Comparison of ENCODE assay signal across 29 cellular contexts in the genomic region with DNA sequence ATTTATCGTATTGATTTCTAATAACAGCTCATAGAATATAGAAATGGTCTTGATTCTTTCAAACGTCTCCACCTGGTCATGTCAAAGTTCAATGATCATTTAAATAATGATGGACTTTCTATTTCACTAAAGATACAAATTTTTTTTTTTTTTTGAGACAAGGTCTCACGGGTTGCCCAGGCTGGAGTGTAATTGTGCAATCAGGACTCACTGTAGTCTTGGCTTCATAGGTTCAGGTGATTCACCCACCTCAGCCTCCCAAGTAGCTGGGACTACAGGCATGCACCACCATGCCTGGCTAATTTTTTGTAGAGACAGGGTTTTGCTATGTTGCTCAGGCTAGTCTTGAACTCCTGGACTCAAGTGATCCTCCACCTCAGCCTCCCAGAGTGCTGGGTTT.
"Had no signal": no experiment of that assay in that cellular context is flagged by ENCODE, and none has a peak within 500 bp of the region (broad histone marks: within the 10 kb centered on the region; RNA-seq: fewer than 3 reads in every experiment).

No MANE protein-coding gene starts in this region.

- H3K4me2 ChIP-seq: neural progenitor cell, smooth muscle cell had no signal

- H3K36me3 ChIP-seq: neural progenitor cell, ovary, spleen, suprapubic skin, tibial artery, transverse colon, upper lobe of left lung, vagina had no signal

- FAIRE-seq: urothelium cell line had no signal

- H3K79me2 ChIP-seq: parathyroid adenoma had no signal

- H3K27me3 ChIP-seq: neural progenitor cell, ovary, spleen, suprapubic skin, testis, tibial artery, transverse colon, upper lobe of left lung, vagina had no signal

- H3K4me3 ChIP-seq: neural progenitor cell, ovary, psoas muscle, skin epidermis, smooth muscle cell, spleen, suprapubic skin, testis, tibial artery, transverse colon, upper lobe of left lung, vagina had no signal

- DNase-seq: natural killer cell; occipital lobe; ovary; posterior cingulate gyrus; psoas muscle; right cardiac atrium; spleen; stimulated activated CD4-positive, alpha-beta T cell treated with anti-CD3 and anti-CD28 coated beads, Interleukin-12 subunit alpha, Interleukin-12 subunit beta, amount 100 ng/mL, for 4 hours; stimulated activated CD4-positive, alpha-beta T cell treated with anti-CD3 and anti-CD28 coated beads, Interleukin-1b, Interleukin-23, amount 100 ng/mL, for 48 hours; stimulated activated CD4-positive, alpha-beta T cell treated with anti-CD3 and anti-CD28 coated beads, Interleukin-4, amount 100 ng/mL, for 1 hour; stimulated activated CD4-positive, alpha-beta T cell treated with anti-CD3 and anti-CD28 coated beads, Interleukin-4, amount 100 ng/mL, for 4 hours; stimulated activated CD8-positive, alpha-beta memory T cell treated with anti-CD3 and anti-CD28 coated beads, Interleukin-4, amount 100 ng/mL, for 48 hours; stimulated activated naive CD4-positive, alpha-beta T cell; stimulated activated naive CD8-positive, alpha-beta T cell treated with anti-CD3 and anti-CD28 coated beads, Interleukin-15, amount 100 ng/mL, for 72 hours; stimulated activated naive CD8-positive, alpha-beta T cell treated with anti-CD3 and anti-CD28 coated beads, Interleukin-15, Interleukin-2, amounts not matched to agents 100 U/mL and 50 U/mL, for 24 hours; substantia nigra; testis; tibial artery; transverse colon; upper lobe of left lung had no signal

- ATAC-seq: natural killer cell; psoas muscle; right cardiac atrium; sciatic nerve; stimulated activated memory B cell treated with anti-CD40 and anti-IgM and Interleukin-4, amounts not matched to agents 10 μg/mL and 1 μg/mL and 100 μg/mL, for 72 hours; stimulated activated naive CD8-positive, alpha-beta T cell treated with anti-CD3 and anti-CD28 coated beads, Interleukin-15, amount 100 ng/mL, for 72 hours; stimulated activated naive CD8-positive, alpha-beta T cell treated with anti-CD3 and anti-CD28 coated beads, Interleukin-15, Interleukin-2, amounts not matched to agents 100 U/mL and 50 U/mL, for 24 hours had no signal

- H3K27ac ChIP-seq: neural progenitor cell, ovary, parathyroid adenoma, psoas muscle, skin epidermis, spleen, suprapubic skin, testis, tibial artery, transverse colon, upper lobe of left lung, vagina had no signal

- H3K4me1 ChIP-seq: parathyroid adenoma, spleen, suprapubic skin, testis, transverse colon, upper lobe of left lung had no signal

- H3K9me3 ChIP-seq: ovary, psoas muscle, spleen, suprapubic skin, testis, tibial artery, transverse colon, upper lobe of left lung, vagina had no signal

- H3K9ac ChIP-seq: neural progenitor cell, parathyroid adenoma had no signal

- H2AFZ ChIP-seq: neural progenitor cell, parathyroid adenoma had no signal
